ENCODE assay signal across 8 cellular contexts in genomic region chr11:64447717-64448598, GRCh38.
DNase-seq lines count a peak whose midpoint lies in the region; ATAC-seq and TF ChIP-seq lines count a peak whose summit lies in the region.

No MANE protein-coding gene starts in this region.

- no peaks in the 10 kb centered on the region for H3K36me3 ChIP-seq in CD4-positive, alpha-beta memory T cell (ENCODE audit: insufficient read depth, low read length)
- H3K36me3 ChIP-seq in HEK293 (ENCODE audit: control insufficient read depth in 2 of 2, insufficient read depth in 1 of 2, low read length in 2 of 2) (no peaks in the 10 kb centered on the region), hepatocyte (replicated peaks; ENCODE audit: insufficient read depth, low read depth) (no peaks in the 10 kb centered on the region)

- H3K27ac Mint-ChIP-seq in CD4-positive, alpha-beta memory T cell: no peak overlapping the region

- H3K4me3 ChIP-seq in CD4-positive, alpha-beta memory T cell (ENCODE audit: low read length in 2 of 2): no peak overlapping the region
- H3K4me3 ChIP-seq in HEK293 (ENCODE audit: low read depth, low read length) (no peak overlapping the region), hepatocyte (no peak overlapping the region), skin epidermis (peak overlapping the region in 2 of 7 experiments; percentile 19 to 28)

- no peak overlapping the region for H3K27ac ChIP-seq in CD4-positive, alpha-beta memory T cell (ENCODE audit: low read depth, low read length)
- H3K27ac ChIP-seq in HEK293 (ENCODE audit: extremely low read depth, low read depth, low read length) (no peak overlapping the region), VCaP (peak overlapping the region; percentile 84), hepatocyte (peak overlapping the region; percentile 7), skin epidermis (peak overlapping the region in 12 of 21 experiments; percentile 4 to 77 (median 47))

- no peaks in the 10 kb centered on the region for H3K9me3 ChIP-seq in CD4-positive, alpha-beta memory T cell (ENCODE audit: control insufficient read depth in 1 of 2, low read length in 2 of 2)
- H3K9me3 ChIP-seq in HEK293 (ENCODE audit: control insufficient read depth, insufficient read depth, low read depth, low read length) (no peaks in the 10 kb centered on the region), hepatocyte (ENCODE audit: low read depth) (no peaks in the 10 kb centered on the region)

- H3K4me1 Mint-ChIP-seq in CD4-positive, alpha-beta memory T cell: peaks cover 7 to 18% (median 10%) of the 10 kb centered on the region in 4 donors

- POLR2A ChIA-PET in CD4-positive, alpha-beta memory T cell (lab: Charles Lee; ENCODE audit: partially characterized antibody): interaction anchor here (0.6 kb wide), 1 partner anchor 9 kb away, joined by 3 read pairs; no protein-coding TSS in a partner anchor
- POLR2A ChIA-PET in HEK293 (lab: Yijun Ruan, JAX): interaction anchor here (1.2 to 1.4 kb wide), 3 partner anchors 89 to 200 kb away, joined by 3 read pairs; partner anchors contain the start of gene PRDX5

- peak overlapping the region; percentile 53 for H2AFZ ChIP-seq in hepatocyte

- no peaks in the 10 kb centered on the region for H3K36me3 Mint-ChIP-seq in CD4-positive, alpha-beta memory T cell

- peak overlapping the region; percentile 81 for H3K4me2 ChIP-seq in hepatocyte

- peaks cover 7 to 17% of the 10 kb centered on the region in 2 donors for H3K27me3 Mint-ChIP-seq in CD4-positive, alpha-beta memory T cell

- TF ChIP-seq CTCF in HEK293 (tag by site-specific recombination; IDR thresholded peaks at IDR 0.05) (no peak), VCaP (conservative IDR thresholded peaks at IDR 0.05) (no peak), hepatocyte (IDR thresholded peaks at IDR 0.05; ENCODE audit: poor library complexity) (no peak)

- no peaks in the 10 kb centered on the region for H3K9me2 ChIP-seq in hepatocyte (replicated peaks; ENCODE audit: insufficient read depth)

- H4K20me1 ChIP-seq in hepatocyte (ENCODE audit: insufficient read depth, poor library complexity, severe bottlenecking): no peaks in the 10 kb centered on the region

- H3K4me1 ChIP-seq in CD4-positive, alpha-beta memory T cell (ENCODE audit: insufficient read depth, low read length): peaks cover 18% of the 10 kb centered on the region
- peaks cover 3% of the 10 kb centered on the region; the same call in 1 of the 2 replicates for H3K4me1 ChIP-seq in HEK293 (ENCODE audit: control insufficient read depth, insufficient read depth, low read length)
- H3K4me1 ChIP-seq in hepatocyte (ENCODE audit: insufficient read depth): peaks cover 18% of the 10 kb centered on the region

- intact Hi-C loops in CD4-positive, alpha-beta memory T cell (cut with micrococcal nuclease): no loop called here

- H3K79me2 ChIP-seq in hepatocyte: no peaks in the 10 kb centered on the region

- 33% methylated on average over 18 of the region's 18 CpGs for WGBS in hepatocyte (ENCODE audit: low lambda C conversion rate, missing lambda C conversion rate)

- ATAC-seq in GM18517 (IDR thresholded peaks at IDR 0.05; ENCODE audit: unreplicated experiment) (no peak), GM21825 (IDR thresholded peaks at IDR 0.05; ENCODE audit: unreplicated experiment) (no peak)

- H3K27me3 ChIP-seq in CD4-positive, alpha-beta memory T cell (ENCODE audit: insufficient read depth, low read length): peaks cover 5% of the 10 kb centered on the region
- no peaks in the 10 kb centered on the region for H3K27me3 ChIP-seq in hepatocyte

- H3K4me3 Mint-ChIP-seq in CD4-positive, alpha-beta memory T cell: peak overlapping the region in 6 of 8 donors; percentile 10 to 55 (median 26)

- no peak for DNase-seq in CD4-positive, alpha-beta memory T cell
- peak; percentile 30 for DNase-seq in hepatocyte (ENCODE audit: low spot score)
- DNase-seq in NCI-H226: no peak

- CTCF ChIA-PET in CD4-positive, alpha-beta memory T cell (lab: Charles Lee; ENCODE audit: partially characterized antibody): interaction anchor here (0.5 to 3.1 kb wide), 13 partner anchors 9 to 258 kb away, joined by 3 to 20 read pairs (median 7); partner anchors contain the start of genes PRDX5 and TRMT112
- CTCF ChIA-PET in HEK293 (lab: Yijun Ruan, JAX): interaction anchor here (0.6 to 4.4 kb wide), 32 partner anchors 9 to 295 kb away, joined by 3 to 81 read pairs (median 8); partner anchors contain the start of gene RPS6KA4

- H3K9me3 Mint-ChIP-seq in CD4-positive, alpha-beta memory T cell: peaks cover 0 to 2% (median 0%) of the 10 kb centered on the region in 8 donors

TF ChIP-seq in HEK293, 187 proteins besides CTCF, POLR2A, EP300 and RAD21 (continues in another document):
- TF ChIP-seq ZBTB49 (tag by site-specific recombination; IDR thresholded peaks at IDR 0.05; ENCODE audit: low read depth) (no peak), HOXA7 (CRISPR knock-in tag; IDR thresholded peaks at IDR 0.05; ENCODE audit: borderline replicate concordance) (no peak), ZNF677 (tag by site-specific recombination; IDR thresholded peaks at IDR 0.05) (no peak), OSR2 (tag by site-specific recombination; IDR thresholded peaks at IDR 0.05) (no peak), ZNF311 (tag by site-specific recombination; IDR thresholded peaks at IDR 0.05; ENCODE audit: borderline replicate concordance) (no peak), ZNF529 (tag by site-specific recombination; IDR thresholded peaks at IDR 0.05; ENCODE audit: insufficient replicate concordance) (no peak), ZBTB8A (tag by site-specific recombination; IDR thresholded peaks at IDR 0.05) (0 out of 2 replicates have a peak, but pooled peaks have one; percentile 21), SCRT1 (tag by site-specific recombination; IDR thresholded peaks at IDR 0.05; ENCODE audit: borderline replicate concordance) (peak; percentile 81), ZNF114 (tag by site-specific recombination; IDR thresholded peaks at IDR 0.05) (no peak), ZNF248 (tag by site-specific recombination; IDR thresholded peaks at IDR 0.05) (no peak), ZNF585B (tag by site-specific recombination; IDR thresholded peaks at IDR 0.05) (no peak), ZNF146 (tag by site-specific recombination; IDR thresholded peaks at IDR 0.05) (no peak), ZBTB20 (tag by site-specific recombination; IDR thresholded peaks at IDR 0.05) (peak; percentile 43; the same call in 1 of the 2 replicates), ZNF324 (tag by site-specific recombination; IDR thresholded peaks at IDR 0.05) (no peak), ZFP41 (tag by site-specific recombination; IDR thresholded peaks at IDR 0.05; ENCODE audit: borderline replicate concordance) (no peak), ZNF830 (tag by site-specific recombination; IDR thresholded peaks at IDR 0.05; ENCODE audit: low read depth) (no peak), ZNF561 (tag by site-specific recombination; IDR thresholded peaks at IDR 0.05; ENCODE audit: borderline replicate concordance) (0 out of 2 replicates have a peak, but pooled peaks have one; percentile 29), ZSCAN5A (tag by site-specific recombination; IDR thresholded peaks at IDR 0.05) (no peak), ZNF692 (tag by site-specific recombination; IDR thresholded peaks at IDR 0.05) (no peak), KLF9 (tag by site-specific recombination; IDR thresholded peaks at IDR 0.05; ENCODE audit: low read depth) (no peak)

Comparison
In these comparisons a context has a peak if more than half of its experiments do, and no peak if none do; other contexts are left out.
1. H3K27ac ChIP-seq: peak in VCaP (single experiment), hepatocyte (single experiment) and skin epidermis (12 of 21); none in CD4-positive, alpha-beta memory T cell (single experiment) and HEK293 (single experiment).